ENCODE assay signal across 21 cellular contexts in genomic region chr2:8358179-8358578, GRCh38.
"Had no signal": no experiment of that assay in that cellular context is flagged by ENCODE, and none has a peak within 500 bp of the region (broad histone marks: within the 10 kb centered on the region; RNA-seq: fewer than 3 reads in every experiment).

No MANE protein-coding gene starts in this region.

- H3K36me3 ChIP-seq: ovary, prostate gland, upper lobe of left lung had no signal

- H3K4me1 Mint-ChIP-seq: activated B cell treated with CpG ODN at 0.5 μM for 24 hours, naive B cell had no signal

- H3K9me3 ChIP-seq: ovary, prostate gland, upper lobe of left lung had no signal

- H3K36me3 Mint-ChIP-seq: activated naive CD4-positive, alpha-beta T cell treated with anti-CD3 and anti-CD28 coated beads, Interleukin-2, amount 50 U/mL, for 72 hours; brain had no signal

- H3K4me1 ChIP-seq: foreskin keratinocyte, prostate gland, upper lobe of left lung had no signal

- H3K27ac ChIP-seq: foreskin keratinocyte, ovary, prostate gland, upper lobe of left lung had no signal

- DNase-seq: activated B cell treated with CpG ODN at 0.5 μM for 24 hours; activated CD4-positive, alpha-beta T cell treated with anti-CD3 and anti-CD28 coated beads for 4 hours; activated CD4-positive, alpha-beta T cell treated with anti-CD3 and anti-CD28 coated beads, Interleukin-2, amount 50 U/mL, for 48 hours; activated gamma-delta T cell; activated T-cell treated with anti-CD3 and anti-CD28 coated beads, Interleukin-2, amount 50 U/mL, for 72 hours; aorta; effector CD4-positive, alpha-beta T cell; erythroblast; foreskin keratinocyte; kidney; naive B cell; ovary; stimulated activated CD4-positive, alpha-beta T cell treated with anti-CD3 and anti-CD28 coated beads, Interleukin-4, amount 100 ng/mL, for 1 hour; stimulated activated naive CD8-positive, alpha-beta T cell treated with anti-CD3 and anti-CD28 coated beads, Interleukin-15, Interleukin-2, amounts not matched to agents 100 U/mL and 50 U/mL, for 24 hours; T-helper 9 cell; upper lobe of left lung had no signal

- ATAC-seq: activated naive CD4-positive, alpha-beta T cell treated with anti-CD3 and anti-CD28 coated beads, Interleukin-2, amount 50 U/mL, for 72 hours; activated T-cell treated with anti-CD3 and anti-CD28 coated beads, Interleukin-2, amount 50 U/mL, for 72 hours; foreskin keratinocyte; left lobe of liver; stimulated activated naive CD8-positive, alpha-beta T cell treated with anti-CD3 and anti-CD28 coated beads, Interleukin-15, Interleukin-2, amounts not matched to agents 100 U/mL and 50 U/mL, for 24 hours had no signal

- FAIRE-seq: kidney had no signal

- H3K27ac Mint-ChIP-seq: activated B cell treated with CpG ODN at 0.5 μM for 24 hours; activated naive CD4-positive, alpha-beta T cell treated with anti-CD3 and anti-CD28 coated beads, Interleukin-2, amount 50 U/mL, for 72 hours; activated T-cell treated with anti-CD3 and anti-CD28 coated beads, Interleukin-2, amount 50 U/mL, for 72 hours; naive B cell had no signal

- H3K27me3 ChIP-seq: foreskin keratinocyte, ovary, upper lobe of left lung had no signal

- H3K9me3 Mint-ChIP-seq: activated B cell treated with CpG ODN at 0.5 μM for 24 hours; activated naive CD4-positive, alpha-beta T cell treated with anti-CD3 and anti-CD28 coated beads, Interleukin-2, amount 50 U/mL, for 72 hours; activated T-cell treated with anti-CD3 and anti-CD28 coated beads, Interleukin-2, amount 50 U/mL, for 72 hours had no signal

- H3K4me3 Mint-ChIP-seq: activated B cell treated with CpG ODN at 0.5 μM for 24 hours; activated T-cell treated with anti-CD3 and anti-CD28 coated beads, Interleukin-2, amount 50 U/mL, for 72 hours; brain; naive B cell had no signal

- H3K4me3 ChIP-seq: lung, ovary, prostate gland, upper lobe of left lung had no signal
